34 cellular contexts compared by ENCODE assay signal in genomic region chr4:80243274-80244018, GRCh38. TPM values are rescaled to one million over a fixed set of nuclear protein-coding genes. Genes with fewer than 3 reads are reported as not detected.
A peak's percentile ranks its signal among the peaks of the same experiment; 100 is the strongest.
DNase-seq lines count a peak whose midpoint lies in the region; ATAC-seq and TF ChIP-seq lines count a peak whose summit lies in the region.
"Had no signal": no experiment of that assay in that cellular context is flagged by ENCODE, and none has a peak within 500 bp of the region (broad histone marks: within the 10 kb centered on the region; RNA-seq: fewer than 3 reads in every experiment).

No MANE protein-coding gene starts in this region.

- H3K27ac ChIP-seq in IMR-90 (ENCODE audit: insufficient read depth, low read length) (no peak overlapping the region), esophagus muscularis mucosa (replicated peaks in 1 of 4) (no peak overlapping the region), trophoblast cell (ENCODE audit: low read depth, low read length) (no peak overlapping the region)
- H3K27ac ChIP-seq: foreskin keratinocyte, heart right ventricle, ovary, Peyer's patch, SJSA1, thyroid gland had no signal

- H3K9ac ChIP-seq in IMR-90 (ENCODE audit: low read depth, low read length) (no peak overlapping the region), trophoblast cell (ENCODE audit: low read length) (no peak overlapping the region)

- H4K91ac ChIP-seq in IMR-90 (ENCODE audit: insufficient read depth, low read depth, low read length) = peak overlapping the region; percentile 0; the same call in 1 of the 2 replicates
- no peak overlapping the region for H4K91ac ChIP-seq in trophoblast cell (ENCODE audit: low read depth, low read length)

- intact Hi-C loops in IMR-90 (cut with micrococcal nuclease) (no loop called here), esophagus muscularis mucosa (cut with DNase I) (no loop called here)

- CTCF ChIA-PET in IMR-90 (lab: Yijun Ruan, JAX) = interaction anchor here (0.5 to 1.0 kb wide), 2 partner anchors 57 to 1057 kb away, joined by 3 to 5 read pairs; no protein-coding TSS in a partner anchor

- H3K4me2 ChIP-seq in IMR-90 (ENCODE audit: low read depth, low read length) (no peak overlapping the region), trophoblast cell (ENCODE audit: low read length) (no peak overlapping the region)

- no peak overlapping the region for H2BK12ac ChIP-seq in trophoblast cell (ENCODE audit: low read length)

- H3K9me3 ChIP-seq in IMR-90 (ENCODE audit: control insufficient read depth, insufficient read depth, low read length) (no peaks in the 10 kb centered on the region), esophagus muscularis mucosa (no peaks in the 10 kb centered on the region), trophoblast cell (ENCODE audit: insufficient read depth, low read depth, low read length) (no peaks in the 10 kb centered on the region)
- H3K9me3 ChIP-seq: heart right ventricle, ovary, Peyer's patch, SJSA1, thyroid gland had no signal

- no peak for TF ChIP-seq RAD21 in IMR-90 (IDR thresholded peaks at IDR 0.05; ENCODE audit: low read length)

- no peak overlapping the region for H3K56ac ChIP-seq in IMR-90 (ENCODE audit: extremely low read depth, insufficient read depth, low read length)

- no peak overlapping the region for H3K4me3 ChIP-seq in IMR-90 (ENCODE audit: insufficient read depth, low read depth, low read length)
- no peak overlapping the region for H3K4me3 ChIP-seq in esophagus muscularis mucosa
- no peak overlapping the region for H3K4me3 ChIP-seq in trophoblast cell (ENCODE audit: low read depth, low read length)
- H3K4me3 ChIP-seq: heart right ventricle, ovary, Peyer's patch, SJSA1, thyroid gland had no signal

- H4K20me1 ChIP-seq in IMR-90 (ENCODE audit: insufficient read depth, low read length) = no peaks in the 10 kb centered on the region

- H2BK120ac ChIP-seq in IMR-90 (ENCODE audit: low read depth, low read length) (peak overlapping the region; percentile 64; the same call in 1 of the 2 replicates), trophoblast cell (ENCODE audit: insufficient read depth, low read length, poor library complexity) (no peak overlapping the region)

- no TSS peak for BruUV-seq in IMR-90 (replicated peaks; lab: Mats Ljungman, UMichigan)

- H3K27me3 ChIP-seq in IMR-90 (ENCODE audit: control insufficient read depth, insufficient read depth, low read length) (no peaks in the 10 kb centered on the region), esophagus muscularis mucosa (no peaks in the 10 kb centered on the region), trophoblast cell (ENCODE audit: insufficient read depth, low read length) (no peaks in the 10 kb centered on the region)
- H3K27me3 ChIP-seq: foreskin keratinocyte, ovary, Peyer's patch, SJSA1, thyroid gland had no signal

- H4K5ac ChIP-seq in IMR-90 (ENCODE audit: low read depth, low read length) = no peak overlapping the region

- peak overlapping the region; percentile 0; the same call in 1 of the 3 replicates for H2BK15ac ChIP-seq in IMR-90 (ENCODE audit: low read depth, low read length)

- TF ChIP-seq POLR2A in IMR-90 (IDR thresholded peaks at IDR 0.05; ENCODE audit: low read depth, low read length) (no peak), esophagus muscularis mucosa (IDR thresholded peaks at IDR 0.05; ENCODE audit: low read depth) (no peak)

- dilution Hi-C loops in IMR-90 (cut with HindIII; ENCODE audit: low sequenced_read_pairs, unreplicated experiment) = no loop called here

- H4K8ac ChIP-seq in IMR-90 (ENCODE audit: low read depth in 2 of 2, low read length in 2 of 2) (no peak overlapping the region), trophoblast cell (ENCODE audit: low read depth, low read length) (no peak overlapping the region)

- peak; percentile 17 for DNase-seq in DMS153 (lab: John Stamatoyannopoulos, UW)
- DNase-seq in DMS153 treated with DMSO at 0.1 percent for 48 hours (lab: John Stamatoyannopoulos, UW; ENCODE audit: unreplicated experiment) = no peak
- DNase-seq in IMR-90 = no peak
- peak; percentile 12 for DNase-seq in NCI-H2081 treated with DMSO at 0.1 percent for 48 hours (lab: John Stamatoyannopoulos, UW)
- peak; percentile 39 for DNase-seq in RPMI8226
- DNase-seq in esophagus muscularis mucosa (ENCODE audit: extremely low spot score) = no peak
- DNase-seq in trophoblast cell = no peak
- DNase-seq: 8988T; activated CD4-positive, alpha-beta memory T cell treated with anti-CD3 and anti-CD28 coated beads, Interleukin-2, amount 10 ng/mL, durations not matched to agents 7 days and 5 days; activated CD4-positive, CD25-positive, alpha-beta regulatory T cell treated with anti-CD3 and anti-CD28 coated beads, Interleukin-2, amount 50 U/mL, for 72 hours; activated CD8-positive, alpha-beta memory T cell treated with anti-CD3 and anti-CD28 coated beads, Interleukin-2, amount 50 U/mL, for 48 hours; activated naive CD4-positive, alpha-beta T cell treated with anti-CD3 and anti-CD28 coated beads, Interleukin-2, amount 50 U/mL, for 16 hours; anterior cingulate cortex; endodermal cell; foreskin keratinocyte; GDM1; H7; heart right ventricle; mammary epithelial cell; NCI-H1048; NCI-H446 treated with DMSO at 0.1 percent for 48 hours; ovary; Peyer's patch; small intestine; stimulated activated CD4-positive, alpha-beta T cell treated with anti-CD3 and anti-CD28 coated beads, Interleukin-1b, Interleukin-23, amount 100 ng/mL, for 48 hours; stimulated activated CD8-positive, alpha-beta memory T cell treated with anti-CD3 and anti-CD28 coated beads, Interleukin-4, amount 100 ng/mL, for 48 hours; stimulated activated naive CD8-positive, alpha-beta T cell treated with anti-CD3 and anti-CD28 coated beads, Interleukin-15, amount 100 ng/mL, for 72 hours; thyroid gland had no signal

- no peaks in the 10 kb centered on the region for H3K36me3 ChIP-seq in IMR-90 (ENCODE audit: control insufficient read depth, insufficient read depth, low read length)
- no peaks in the 10 kb centered on the region for H3K36me3 ChIP-seq in esophagus muscularis mucosa
- H3K36me3 ChIP-seq in trophoblast cell (ENCODE audit: control insufficient read depth in 1 of 2, insufficient read depth in 2 of 2, low read length in 2 of 2) = no peaks in the 10 kb centered on the region
- H3K36me3 ChIP-seq: heart right ventricle, ovary, Peyer's patch, SJSA1, thyroid gland had no signal

- in situ Hi-C loops in IMR-90 (cut with MboI; ENCODE audit: low sequenced_read_pairs) = no loop called here

- WGBS in IMR-90 (ENCODE audit: extremely low coverage in 2 of 2, insufficient read length in 1 of 2), 2 experiments = 83% methylated on average over 2 of the region's 6 CpGs; no CpG with 5 or more reads in 1 of the 2 experiments
- WGBS in esophagus muscularis mucosa = 65% methylated on average over 6 of the region's 6 CpGs
- WGBS in trophoblast cell (ENCODE audit: extremely low coverage, insufficient coverage, insufficient read length) = no CpG with 5 or more reads among the region's 6 CpGs

- H2BK5ac ChIP-seq in IMR-90 (ENCODE audit: low read depth, low read length, poor library complexity, severe bottlenecking) = no peak overlapping the region
- no peak overlapping the region for H2BK5ac ChIP-seq in trophoblast cell (ENCODE audit: low read depth, low read length, poor library complexity)

- no peak overlapping the region for H3K18ac ChIP-seq in IMR-90 (ENCODE audit: low read depth, low read length)
- no peak overlapping the region for H3K18ac ChIP-seq in trophoblast cell (ENCODE audit: low read length)

- H3K4ac ChIP-seq in IMR-90 (ENCODE audit: low read depth, low read length) = 0 out of 2 replicates have a peak overlapping the region, but pooled peaks have one; percentile 25
- H3K4ac ChIP-seq in trophoblast cell (ENCODE audit: low read depth, low read length) = no peak overlapping the region

- TF ChIP-seq CTCF in IMR-90 (conservative IDR thresholded peaks at IDR 0.05; ENCODE audit: low read depth, low read length) = no peak
- no peak for TF ChIP-seq CTCF in esophagus muscularis mucosa (IDR thresholded peaks at IDR 0.05)

- no peak overlapping the region for H2AK9ac ChIP-seq in IMR-90 (replicated peaks; ENCODE audit: low read depth, low read length, poor library complexity)

- H2AFZ ChIP-seq in IMR-90 (replicated peaks; ENCODE audit: low read length, poor library complexity) = no peak overlapping the region
- no peak overlapping the region for H2AFZ ChIP-seq in trophoblast cell (ENCODE audit: insufficient read depth, low read length, poor library complexity)

- peak overlapping the region; percentile 2; the same call in 1 of the 2 replicates for H2BK20ac ChIP-seq in IMR-90 (ENCODE audit: low read depth, low read length)

- ATAC-seq in IMR-90 (ENCODE audit: low read depth) (no peak), HG03025 (IDR thresholded peaks at IDR 0.05; ENCODE audit: low FRiP score, unreplicated experiment) (no peak)
- ATAC-seq: activated T-helper 17 cell treated with anti-CD3 and anti-CD28 coated beads, Interleukin-2, amount 50 U/mL, for 72 hours; esophagus mucosa; foreskin keratinocyte; stimulated activated naive CD8-positive, alpha-beta T cell treated with anti-CD3 and anti-CD28 coated beads, Interleukin-15, amount 100 ng/mL, for 72 hours had no signal

- H3K79me1 ChIP-seq in IMR-90 (ENCODE audit: low read depth in 1 of 2, low read length in 2 of 2) (peaks cover 0 to 15% of the 10 kb centered on the region in 2 experiments), trophoblast cell (ENCODE audit: low read length) (no peaks in the 10 kb centered on the region)

- no peak overlapping the region for H3K23ac ChIP-seq in IMR-90 (ENCODE audit: low read depth, low read length)
- no peak overlapping the region for H3K23ac ChIP-seq in trophoblast cell (ENCODE audit: low read length)

- H3K14ac ChIP-seq in IMR-90 (replicated peaks; ENCODE audit: low read depth, low read length) (no peak overlapping the region), trophoblast cell (ENCODE audit: low read length) (no peak overlapping the region)

- no peak overlapping the region for H4K12ac ChIP-seq in trophoblast cell (ENCODE audit: low read depth, low read length)

- TF ChIP-seq EP300 in esophagus muscularis mucosa (IDR thresholded peaks at IDR 0.05) = no peak

- H2AK5ac ChIP-seq in IMR-90 (ENCODE audit: low read depth, low read length) = peak overlapping the region; percentile 48; the same call in 1 of the 2 replicates
- no peak overlapping the region for H2AK5ac ChIP-seq in trophoblast cell (ENCODE audit: low read length)

- no peaks in the 10 kb centered on the region for H3K79me2 ChIP-seq in trophoblast cell (ENCODE audit: control insufficient read depth, insufficient read depth, low read length, poor library complexity)

- peaks cover 11% of the 10 kb centered on the region for H3K4me1 ChIP-seq in IMR-90 (ENCODE audit: control insufficient read depth, insufficient read depth, low read length)
- H3K4me1 ChIP-seq in esophagus muscularis mucosa = no peaks in the 10 kb centered on the region
- H3K4me1 ChIP-seq in trophoblast cell (ENCODE audit: control insufficient read depth in 1 of 2, insufficient read depth in 2 of 2, low read length in 2 of 2) = no peaks in the 10 kb centered on the region
- H3K4me1 ChIP-seq: heart right ventricle, Peyer's patch, thyroid gland had no signal

- POLR2A ChIA-PET in IMR-90 (lab: Charles Lee; ENCODE audit: unreplicated experiment) = no interaction called here

- H3K9me1 ChIP-seq in IMR-90 (ENCODE audit: insufficient read depth, low read length) = no peaks in the 10 kb centered on the region; the same call in 1 of the 2 replicates

RNA-seq across cellular contexts. Expression of gene FGF5, which starts 23.0 kb away (rescaled TPM):
- total RNA-seq in IMR-90 (2012; rRNA removed) = 18.6 and 35.8 TPM in 2 replicates
- polyA plus RNA-seq in IMR-90 (2012; rRNA removed) = 42.1 and 77.7 TPM in 2 replicates
- polyA plus RNA-seq in IMR-90 (2012; cell fraction: cytosol; rRNA removed) = 11.3 and 17.6 TPM in 2 replicates
- 10.5 and 16.3 TPM in 2 replicates for polyA plus RNA-seq in IMR-90 (2012; cell fraction: nucleus; rRNA removed; ENCODE audit: low replicate concordance)
- total RNA-seq in esophagus muscularis mucosa = 1 to 10 TPM; 1.2 to 4.2 (median 2.0) TPM
- not detected in 2 replicates for polyA plus RNA-seq in trophoblast cell (2013)
- total RNA-seq: activated CD4-positive, alpha-beta memory T cell treated with anti-CD3 and anti-CD28 coated beads, Interleukin-2, amount 10 ng/mL, durations not matched to agents 7 days and 5 days; activated T-helper 17 cell treated with anti-CD3 and anti-CD28 coated beads, Interleukin-2, amount 50 U/mL, for 72 hours; esophagus mucosa; H7; Peyer's patch; T-helper 1 cell treated with Interleukin-12 subunit alpha and Interleukin-12 subunit beta and Interleukin-4 antibody, amounts not matched to agents 30 ng/mL and 1 ng/mL, for 36 hours; thyroid gland had no signal
- polyA plus RNA-seq: CD14-positive monocyte had no signal

RNA-seq across cellular contexts. Expression of gene PRDM8, which starts 46.1 kb away (rescaled TPM):
- 5.0 and 5.7 TPM in 2 replicates for total RNA-seq in IMR-90 (2012; rRNA removed)
- polyA plus RNA-seq in IMR-90 (2012; rRNA removed) = 15.8 and 16.8 TPM in 2 replicates
- polyA plus RNA-seq in IMR-90 (2012; cell fraction: cytosol; rRNA removed) = 9.1 and 12.2 TPM in 2 replicates
- 32.9 and 37.2 TPM in 2 replicates for polyA plus RNA-seq in IMR-90 (2012; cell fraction: nucleus; rRNA removed; ENCODE audit: low replicate concordance)
- total RNA-seq in esophagus muscularis mucosa = 10 to 100 TPM; 24.1 to 63.5 (median 34.3) TPM
- 0.03 and 0.10 TPM in 2 replicates for polyA plus RNA-seq in trophoblast cell (2013)
- total RNA-seq: endodermal cell had no signal

Comparison
In these comparisons a context has a peak if more than half of its experiments do, and no peak if none do; other contexts are left out.
1. DNase-seq: peak in DMS153 (single experiment), NCI-H2081 treated with DMSO at 0.1 percent for 48 hours (single experiment) and RPMI8226 (single experiment); none in DMS153 treated with DMSO at 0.1 percent for 48 hours (single experiment), IMR-90 (single experiment), esophagus muscularis mucosa (single experiment) and trophoblast cell (0 of 2).